1 cellular context compared by ENCODE assay signal in the genomic region with DNA sequence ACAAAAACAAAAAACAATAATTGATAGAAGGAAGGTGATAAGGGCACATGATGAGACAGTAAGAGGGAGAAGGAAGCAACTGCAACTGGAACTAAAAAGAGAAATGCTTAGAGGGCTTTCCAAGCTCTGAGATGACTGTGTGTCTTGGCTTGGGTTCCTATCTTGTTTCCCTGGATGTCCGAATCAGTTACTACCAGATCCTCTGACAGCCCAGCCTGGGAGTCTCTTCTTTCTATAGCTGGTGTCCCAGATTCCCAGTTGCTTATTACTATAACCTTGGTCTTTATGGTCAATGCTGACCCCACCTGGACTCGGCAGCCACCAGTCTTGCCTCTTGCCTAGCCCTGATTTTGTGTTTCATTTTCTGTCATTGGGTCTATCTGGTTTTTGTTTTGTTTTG.
TF ChIP-seq lines count a peak whose summit lies in the region.

No MANE protein-coding gene starts in this region.

TF ChIP-seq in GM12878, 131 proteins besides CTCF, POLR2A, EP300 and RAD21 (continued from another document):
- TF ChIP-seq, protein P1, sequence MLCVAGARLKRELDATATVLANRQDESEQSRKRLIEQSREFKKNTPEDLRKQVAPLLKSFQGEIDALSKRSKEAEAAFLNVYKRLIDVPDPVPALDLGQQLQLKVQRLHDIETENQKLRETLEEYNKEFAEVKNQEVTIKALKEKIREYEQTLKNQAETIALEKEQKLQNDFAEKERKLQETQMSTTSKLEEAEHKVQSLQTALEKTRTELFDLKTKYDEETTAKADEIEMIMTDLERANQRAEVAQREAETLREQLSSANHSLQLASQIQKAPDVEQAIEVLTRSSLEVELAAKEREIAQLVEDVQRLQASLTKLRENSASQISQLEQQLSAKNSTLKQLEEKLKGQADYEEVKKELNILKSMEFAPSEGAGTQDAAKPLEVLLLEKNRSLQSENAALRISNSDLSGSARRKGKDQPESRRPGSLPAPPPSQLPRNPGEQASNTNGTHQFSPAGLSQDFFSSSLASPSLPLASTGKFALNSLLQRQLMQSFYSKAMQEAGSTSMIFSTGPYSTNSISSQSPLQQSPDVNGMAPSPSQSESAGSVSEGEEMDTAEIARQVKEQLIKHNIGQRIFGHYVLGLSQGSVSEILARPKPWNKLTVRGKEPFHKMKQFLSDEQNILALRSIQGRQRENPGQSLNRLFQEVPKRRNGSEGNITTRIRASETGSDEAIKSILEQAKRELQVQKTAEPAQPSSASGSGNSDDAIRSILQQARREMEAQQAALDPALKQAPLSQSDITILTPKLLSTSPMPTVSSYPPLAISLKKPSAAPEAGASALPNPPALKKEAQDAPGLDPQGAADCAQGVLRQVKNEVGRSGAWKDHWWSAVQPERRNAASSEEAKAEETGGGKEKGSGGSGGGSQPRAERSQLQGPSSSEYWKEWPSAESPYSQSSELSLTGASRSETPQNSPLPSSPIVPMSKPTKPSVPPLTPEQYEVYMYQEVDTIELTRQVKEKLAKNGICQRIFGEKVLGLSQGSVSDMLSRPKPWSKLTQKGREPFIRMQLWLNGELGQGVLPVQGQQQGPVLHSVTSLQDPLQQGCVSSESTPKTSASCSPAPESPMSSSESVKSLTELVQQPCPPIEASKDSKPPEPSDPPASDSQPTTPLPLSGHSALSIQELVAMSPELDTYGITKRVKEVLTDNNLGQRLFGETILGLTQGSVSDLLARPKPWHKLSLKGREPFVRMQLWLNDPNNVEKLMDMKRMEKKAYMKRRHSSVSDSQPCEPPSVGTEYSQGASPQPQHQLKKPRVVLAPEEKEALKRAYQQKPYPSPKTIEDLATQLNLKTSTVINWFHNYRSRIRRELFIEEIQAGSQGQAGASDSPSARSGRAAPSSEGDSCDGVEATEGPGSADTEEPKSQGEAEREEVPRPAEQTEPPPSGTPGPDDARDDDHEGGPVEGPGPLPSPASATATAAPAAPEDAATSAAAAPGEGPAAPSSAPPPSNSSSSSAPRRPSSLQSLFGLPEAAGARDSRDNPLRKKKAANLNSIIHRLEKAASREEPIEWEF (IDR thresholded peaks at IDR 0.05; ENCODE audit: insufficient replicate concordance, low read depth, low read length), result no peak
- TF ChIP-seq PAX8 (IDR thresholded peaks at IDR 0.05), result no peak
